Comparison of ENCODE assay signal across 10 cellular contexts in genomic region chr16:165218-165538, GRCh38. TPM values are rescaled to one million over a fixed set of nuclear protein-coding genes. Genes with fewer than 3 reads are reported as not detected.
DNase-seq lines count a peak whose midpoint lies in the region; ATAC-seq and TF ChIP-seq lines count a peak whose summit lies in the region.
"Had no signal": no experiment of that assay in that cellular context is flagged by ENCODE, and none has a peak within 500 bp of the region (broad histone marks: within the 10 kb centered on the region; RNA-seq: fewer than 3 reads in every experiment).

No MANE protein-coding gene starts in this region.

- H3K36me3 ChIP-seq in A673 (ENCODE audit: insufficient read depth, low read length, poor library complexity, severe bottlenecking) (no peaks in the 10 kb centered on the region), HUES6 (ENCODE audit: control insufficient read depth, insufficient read depth, low read length) (no peaks in the 10 kb centered on the region)

- ATAC-seq in HG02970 (IDR thresholded peaks at IDR 0.05; ENCODE audit: low FRiP score, unreplicated experiment) (no peak), HG03280 (IDR thresholded peaks at IDR 0.05; ENCODE audit: unreplicated experiment) (no peak)

- H3K9me3 ChIP-seq in A673 (ENCODE audit: low read depth, low read length, poor library complexity, severe bottlenecking) = no peaks in the 10 kb centered on the region
- no peaks in the 10 kb centered on the region for H3K9me3 ChIP-seq in HUES6 (ENCODE audit: control insufficient read depth, insufficient read depth, low read depth, low read length)

- H3K27me3 ChIP-seq in A673 (replicated peaks; ENCODE audit: insufficient read depth, low read depth, low read length, poor library complexity) (peaks cover 20% of the 10 kb centered on the region), HUES6 (ENCODE audit: control insufficient read depth, insufficient read depth, low read length) (peaks cover 81% of the 10 kb centered on the region)

- no peak overlapping the region for H3K9ac ChIP-seq in HUES6 (ENCODE audit: low read length)

- no peak for TF ChIP-seq CTCF in A673 (conservative IDR thresholded peaks at IDR 0.05; ENCODE audit: low read depth, low read length)

- H3K4me1 ChIP-seq in A673 (ENCODE audit: insufficient read depth, low read length, poor library complexity, severe bottlenecking) (peaks cover 18% of the 10 kb centered on the region), HUES6 (ENCODE audit: control insufficient read depth, insufficient read depth, low read length) (peaks cover 28% of the 10 kb centered on the region)

- H3K27ac ChIP-seq in A673 (ENCODE audit: low read depth, low read length, poor library complexity, severe bottlenecking) = no peak overlapping the region
- H3K27ac ChIP-seq in HUES6 (ENCODE audit: low read depth, low read length) = no peak overlapping the region

- no TSS peak for BruUV-seq in A673 (replicated peaks; lab: Mats Ljungman, UMichigan)

- intact Hi-C loops in A673 (cut with micrococcal nuclease; ENCODE audit: unreplicated experiment) = no loop called here

- peak overlapping the region; percentile 38 for H3K4me3 ChIP-seq in A673 (ENCODE audit: low read depth, low read length, poor library complexity, severe bottlenecking)
- peak overlapping the region; percentile 66 for H3K4me3 ChIP-seq in HUES6 (ENCODE audit: low read depth, low read length)
- H3K4me3 ChIP-seq in iPS-11a (ENCODE audit: low read depth, low read length) = peak overlapping the region; percentile 0

- no peak for DNase-seq in A673 (ENCODE audit: low spot score)
- DNase-seq in AG08395 (ENCODE audit: low spot score) = no peak
- DNase-seq: activated CD8-positive, alpha-beta memory T cell treated with anti-CD3 and anti-CD28 coated beads, Interleukin-2, amount 50 U/mL, for 48 hours; NCI-H1105 treated with DMSO at 0.1 percent for 48 hours; SIG-M5 had no signal

- POLR2A ChIA-PET in A673 (lab: Charles Lee; ENCODE audit: low non-redundant PET) = no interaction called here

- CTCF ChIA-PET in A673 (lab: Charles Lee) = no interaction called here

RNA-seq across cellular contexts. Expression of gene HBM, which starts 0.6 kb away (rescaled TPM):
- total RNA-seq in A673 (2021) = not detected in 2 replicates
- total RNA-seq: lung microvascular endothelial cell had no signal

RNA-seq across cellular contexts. Expression of gene HBA2, which starts 7.5 kb away (rescaled TPM):
- 1.9 and 6.1 TPM in 2 replicates for total RNA-seq in A673 (2021)
- total RNA-seq: lung microvascular endothelial cell had no signal

RNA-seq across cellular contexts. Expression of gene HBA1, which starts 11.3 kb away (rescaled TPM):
- 5.9 and 9.5 TPM in 2 replicates for total RNA-seq in A673 (2021)
- total RNA-seq: lung microvascular endothelial cell had no signal

RNA-seq across cellular contexts. Expression of gene HBZ, which starts 12.7 kb away (rescaled TPM):
- not detected in 2 replicates for total RNA-seq in A673 (2021)
- total RNA-seq: lung microvascular endothelial cell had no signal

RNA-seq across cellular contexts. Expression of gene HBQ1, which starts 15.1 kb away (rescaled TPM):
- total RNA-seq in A673 (2021) = 1.2 and 5.2 TPM in 2 replicates
- total RNA-seq: lung microvascular endothelial cell had no signal

Comparison
In these comparisons a context has a peak if more than half of its experiments do, and no peak if none do; other contexts are left out.
1. H3K4me3 ChIP-seq: peak in every context shown above with its lines; median percentile 66 in HUES6; 38 in A673; 0 in iPS-11a.